Comparison of ENCODE assay signal across 26 cellular contexts in genomic region chr1:213287987-213288386, GRCh38.
DNase-seq lines count a peak whose midpoint lies in the region; ATAC-seq, FAIRE-seq and TF ChIP-seq lines count a peak whose summit lies in the region.
"Had no signal": no experiment of that assay in that cellular context is flagged by ENCODE, and none has a peak within 500 bp of the region (broad histone marks: within the 10 kb centered on the region; RNA-seq: fewer than 3 reads in every experiment).

No MANE protein-coding gene starts in this region.

- H3K18ac ChIP-seq in H1 (ENCODE audit: extremely low read depth, low read length) (no peak overlapping the region), trophoblast cell (ENCODE audit: low read length) (no peak overlapping the region)

- no peak for FAIRE-seq in H1 (lab: Jason Lieb, UNC)
- FAIRE-seq: D721Med, G401.6 had no signal

- H3K27me3 ChIP-seq in HCT116 (ENCODE audit: insufficient read depth, low read length) (no peaks in the 10 kb centered on the region), H1 (replicated peaks in 1 of 4; ENCODE audit: control insufficient read depth in 3 of 4, extremely low read depth in 1 of 4, insufficient read depth in 3 of 4, low read length in 3 of 4) (no peaks in the 10 kb centered on the region), trophoblast cell (ENCODE audit: insufficient read depth, low read length) (no peaks in the 10 kb centered on the region), GM23338 (ENCODE audit: insufficient read depth) (no peaks in the 10 kb centered on the region), sigmoid colon (no peaks in the 10 kb centered on the region)
- H3K27me3 ChIP-seq: SJCRH30 had no signal

- BruUV-seq in HCT116 (replicated peaks; lab: Mats Ljungman, UMichigan): no TSS peak

- H2BK120ac ChIP-seq in H1 (replicated peaks; ENCODE audit: low read depth, low read length) (no peak overlapping the region), trophoblast cell (ENCODE audit: insufficient read depth, low read length, poor library complexity) (no peak overlapping the region)

- H4K8ac ChIP-seq in H1 (ENCODE audit: extremely low read depth, insufficient read depth, low read length): no peak overlapping the region
- H4K8ac ChIP-seq in trophoblast cell (ENCODE audit: low read depth, low read length): no peak overlapping the region

- no peak for TF ChIP-seq POLR2A in HCT116 (IDR thresholded peaks at IDR 0.05; ENCODE audit: borderline replicate concordance, extremely low read depth, insufficient read depth, insufficient read length)
- no peak for TF ChIP-seq POLR2A in H1 (IDR thresholded peaks at IDR 0.05; ENCODE audit: control extremely low read depth in 1 of 2, low read depth in 2 of 2, low read length in 2 of 2)
- no peak for TF ChIP-seq POLR2A in sigmoid colon (IDR thresholded peaks at IDR 0.05)

- no peak overlapping the region for H3K27ac Mint-ChIP-seq in GM23338

- no peak overlapping the region for H3K56ac ChIP-seq in H1 (replicated peaks; ENCODE audit: insufficient read length, low read depth, low read length)

- H3K23ac ChIP-seq in H1 (ENCODE audit: insufficient read length): no peak overlapping the region
- no peak overlapping the region for H3K23ac ChIP-seq in trophoblast cell (ENCODE audit: low read length)

- H3K4me1 ChIP-seq in HCT116 (ENCODE audit: control insufficient read depth in 1 of 2, insufficient read depth in 2 of 2, low read length in 2 of 2) (no peaks in the 10 kb centered on the region), H1 (replicated peaks in 1 of 4; ENCODE audit: control insufficient read depth in 3 of 4, insufficient read depth in 4 of 4, low read length in 3 of 4) (peaks cover 0 to 5% (median 0%) of the 10 kb centered on the region in 4 experiments; a peak in 1 of 7 replicates), trophoblast cell (ENCODE audit: control insufficient read depth in 1 of 2, insufficient read depth in 2 of 2, low read length in 2 of 2) (no peaks in the 10 kb centered on the region), GM23338 (ENCODE audit: insufficient read depth) (peaks cover 10% of the 10 kb centered on the region), sigmoid colon (no peaks in the 10 kb centered on the region)
- H3K4me1 ChIP-seq: SJCRH30 had no signal

- H3K79me1 ChIP-seq in H1 (ENCODE audit: low read depth, low read length): no peaks in the 10 kb centered on the region
- no peaks in the 10 kb centered on the region for H3K79me1 ChIP-seq in trophoblast cell (ENCODE audit: low read length)

- no peaks in the 10 kb centered on the region for H3K9me2 ChIP-seq in HCT116 (ENCODE audit: insufficient read depth)
- H3K9me2 ChIP-seq in GM23338 (ENCODE audit: insufficient read depth): peaks cover 2% of the 10 kb centered on the region; the same call in 1 of the 2 replicates

- H2BK12ac ChIP-seq in H1 (ENCODE audit: low read depth, low read length) (no peak overlapping the region), trophoblast cell (ENCODE audit: low read length) (no peak overlapping the region)

- no peak overlapping the region for H3K9ac ChIP-seq in HCT116 (ENCODE audit: low read length)
- H3K9ac ChIP-seq in H1 (replicated peaks in 1 of 4; ENCODE audit: extremely low read depth in 1 of 4, low read depth in 3 of 4, low read length in 3 of 4): no peak overlapping the region
- H3K9ac ChIP-seq in trophoblast cell (ENCODE audit: low read length): no peak overlapping the region
- H3K9ac ChIP-seq: KMS-11 had no signal

- H3K23me2 ChIP-seq in H1 (ENCODE audit: low read depth, low read length): no peaks in the 10 kb centered on the region

- H2AK5ac ChIP-seq in H1 (ENCODE audit: low read depth, low read length): no peak overlapping the region
- H2AK5ac ChIP-seq in trophoblast cell (ENCODE audit: low read length): no peak overlapping the region

- no peak overlapping the region for H2AFZ ChIP-seq in HCT116 (ENCODE audit: low read depth, low read length, poor library complexity, severe bottlenecking)
- no peak overlapping the region for H2AFZ ChIP-seq in H1 (ENCODE audit: low read length)
- H2AFZ ChIP-seq in trophoblast cell (ENCODE audit: insufficient read depth, low read length, poor library complexity): no peak overlapping the region
- H2AFZ ChIP-seq in GM23338: no peak overlapping the region
- H2AFZ ChIP-seq: PC-9 had no signal

- no peak for ATAC-seq in HCT116
- ATAC-seq in GM23338: no peak
- ATAC-seq: Right ventricle myocardium inferior, SK-N-SH treated with all-trans-retinoic acid at 6 μM for 48 hours had no signal

- no peaks in the 10 kb centered on the region for H3F3A ChIP-seq in GM23338 (replicated peaks; ENCODE audit: low read depth)

- H4K5ac ChIP-seq in H1 (ENCODE audit: insufficient read length, low read depth, low read length): no peak overlapping the region

- H3K4ac ChIP-seq in H1 (replicated peaks; ENCODE audit: insufficient read length, low read depth, low read length) (no peak overlapping the region), trophoblast cell (ENCODE audit: low read depth, low read length) (no peak overlapping the region)

- no peak overlapping the region for H2BK20ac ChIP-seq in H1 (ENCODE audit: low read length)

- no peak overlapping the region for H3K4me3 Mint-ChIP-seq in GM23338

- peaks cover 13% of the 10 kb centered on the region for H3K4me1 Mint-ChIP-seq in GM23338

- POLR2A ChIA-PET in HCT116 (lab: Charles Lee) (no interaction called here), H1 (lab: Charles Lee; ENCODE audit: partially characterized antibody) (no interaction called here)

- WGBS in H1 (ENCODE audit: extremely low coverage in 1 of 2, insufficient coverage in 1 of 2, insufficient read length in 1 of 2, insufficient replicate concordance in 2 of 2, low coverage in 1 of 2, low lambda C conversion rate in 2 of 2, missing lambda C conversion rate in 1 of 2), 2 experiments: 87% methylated on average over 5 of the region's 5 CpGs; no CpG with 5 or more reads in 1 of the 2 experiments
- no CpG with 5 or more reads among the region's 5 CpGs for WGBS in trophoblast cell (ENCODE audit: extremely low coverage, insufficient coverage, insufficient read length)
- 79 to 88% methylated on average over 5 of the region's 5 CpGs for WGBS in sigmoid colon, 2 donors

- intact Hi-C loops in HCT116 (cut with micrococcal nuclease): no loop called here
- intact Hi-C loops in sigmoid colon (cut with DNase I): no loop called here

- TF ChIP-seq CTCF in HCT116 (IDR thresholded peaks at IDR 0.05 in 2 of 3, conservative IDR thresholded peaks at IDR 0.05 in 1 of 3; ENCODE audit: borderline replicate concordance in 1 of 3, insufficient read depth in 1 of 3, low read depth in 2 of 3, low read length in 2 of 3) (no peak), H1 (IDR thresholded peaks at IDR 0.05; ENCODE audit: control extremely low read depth in 1 of 3, insufficient read depth in 1 of 3, low read depth in 1 of 3, low read length in 3 of 3) (no peak), GM23338 (conservative IDR thresholded peaks at IDR 0.05; ENCODE audit: low read depth in 2 of 2) (no peak), sigmoid colon (IDR thresholded peaks at IDR 0.05) (no peak)

- H2BK5ac ChIP-seq in H1 (ENCODE audit: low read depth, low read length) (no peak overlapping the region), trophoblast cell (ENCODE audit: low read depth, low read length, poor library complexity) (no peak overlapping the region)

- H3K36me3 ChIP-seq in HCT116 (ENCODE audit: control insufficient read depth in 1 of 2, insufficient read depth in 2 of 2, low read length in 2 of 2) (no peaks in the 10 kb centered on the region), H1 (ENCODE audit: control insufficient read depth in 2 of 4, insufficient read depth in 4 of 4, low read length in 3 of 4) (no peaks in the 10 kb centered on the region), trophoblast cell (ENCODE audit: control insufficient read depth in 1 of 2, insufficient read depth in 2 of 2, low read length in 2 of 2) (no peaks in the 10 kb centered on the region), GM23338 (ENCODE audit: insufficient read depth) (no peaks in the 10 kb centered on the region), sigmoid colon (no peaks in the 10 kb centered on the region)
- H3K36me3 ChIP-seq: SJCRH30 had no signal

- H3K79me2 ChIP-seq in HCT116 (ENCODE audit: insufficient read depth, low read length): no peaks in the 10 kb centered on the region
- H3K79me2 ChIP-seq in H1 (ENCODE audit: control insufficient read depth in 1 of 2, insufficient read depth in 2 of 2, low read length in 2 of 2): no peaks in the 10 kb centered on the region
- no peaks in the 10 kb centered on the region for H3K79me2 ChIP-seq in trophoblast cell (ENCODE audit: control insufficient read depth, insufficient read depth, low read length, poor library complexity)
- no peaks in the 10 kb centered on the region for H3K79me2 ChIP-seq in GM23338 (replicated peaks; ENCODE audit: insufficient read depth)

- H4K91ac ChIP-seq in H1 (replicated peaks; ENCODE audit: insufficient read length, low read length): no peak overlapping the region
- no peak overlapping the region for H4K91ac ChIP-seq in trophoblast cell (ENCODE audit: low read depth, low read length)

- H4K20me1 ChIP-seq in HCT116 (ENCODE audit: insufficient read depth) (no peaks in the 10 kb centered on the region), H1 (replicated peaks in 1 of 2; ENCODE audit: control insufficient read depth in 1 of 2, insufficient read depth in 2 of 2, low read length in 2 of 2) (no peaks in the 10 kb centered on the region), GM23338 (replicated peaks; ENCODE audit: insufficient read depth) (no peaks in the 10 kb centered on the region)

- no peak for DNase-seq in HCT116 (ENCODE audit: low read depth, low spot score)
- DNase-seq in NCI-H510A treated with DMSO at 0.1 percent for 48 hours (lab: John Stamatoyannopoulos, UW): peak; percentile 36
- DNase-seq in H1 (ENCODE audit: low read depth in 1 of 2, low spot score in 2 of 2): no peak
- peak; percentile 68 to 90 for DNase-seq in trophoblast cell
- DNase-seq in AG20443 (ENCODE audit: low spot score): no peak
- no peak for DNase-seq in Ammon's horn (ENCODE audit: low spot score)
- no peak for DNase-seq in GM23338 (ENCODE audit: low spot score)
- DNase-seq in sigmoid colon: no peak
- DNase-seq: GOT3; HCEC 1CT; NCI-H1092; NCI-H1417 treated with DMSO at 0.1 percent for 48 hours; NCI-H1694 treated with DMSO at 0.1 percent for 48 hours; NCI-H2081; NCI-H2171; NCI-H345; NCI-H524 treated with DMSO at 0.1 percent for 48 hours; NCI-H82; NK-92 treated with Interleukin-12 subunit alpha and Interleukin-12 subunit beta, amount 100 ng/mL, for 24 hours; PC-9; SJCRH30 had no signal

- H3K4me2 ChIP-seq in HCT116 (ENCODE audit: low read length) (no peak overlapping the region), H1 (ENCODE audit: insufficient read depth in 1 of 2, low read depth in 2 of 2, low read length in 2 of 2) (no peak overlapping the region), trophoblast cell (ENCODE audit: low read length) (no peak overlapping the region), GM23338 (no peak overlapping the region)
- H3K4me2 ChIP-seq: KMS-11, PC-9 had no signal

- no peak overlapping the region for H3K4me3 ChIP-seq in HCT116 (replicated peaks in 1 of 2; ENCODE audit: low read depth in 1 of 2, low read length in 2 of 2)
- no peak overlapping the region for H3K4me3 ChIP-seq in H1 (ENCODE audit: extremely low read depth in 1 of 4, insufficient read depth in 2 of 4, low read depth in 3 of 4, low read length in 4 of 4)
- no peak overlapping the region for H3K4me3 ChIP-seq in trophoblast cell (ENCODE audit: low read depth, low read length)
- H3K4me3 ChIP-seq in GM23338: no peak overlapping the region
- no peak overlapping the region for H3K4me3 ChIP-seq in sigmoid colon
- H3K4me3 ChIP-seq: PC-9, SJCRH30 had no signal

- CTCF ChIA-PET in HCT116 (lab: Charles Lee): no interaction called here
- CTCF ChIA-PET in H1 (lab: Charles Lee; ENCODE audit: partially characterized antibody): interaction anchor here (0.6 to 1.8 kb wide), 3 partner anchors 10 to 13 kb away, joined by 3 to 4 read pairs (median 3); no protein-coding TSS in a partner anchor

- no peaks in the 10 kb centered on the region for H3K9me3 ChIP-seq in HCT116 (ENCODE audit: control insufficient read depth in 1 of 2, insufficient read depth in 1 of 2, low read depth in 1 of 2, low read length in 2 of 2)
- H3K9me3 ChIP-seq in H1 (ENCODE audit: insufficient read depth in 2 of 2, low read depth in 1 of 2, low read length in 1 of 2): no peaks in the 10 kb centered on the region
- no peaks in the 10 kb centered on the region for H3K9me3 ChIP-seq in trophoblast cell (ENCODE audit: insufficient read depth, low read depth, low read length)
- no peaks in the 10 kb centered on the region for H3K9me3 ChIP-seq in sigmoid colon
- H3K9me3 ChIP-seq: SJCRH30 had no signal

- H2BK15ac ChIP-seq in H1 (ENCODE audit: low read length): no peak overlapping the region

- H3K9me3 Mint-ChIP-seq in GM23338: no peaks in the 10 kb centered on the region

- H3K36me3 Mint-ChIP-seq in GM23338 (ENCODE audit: low read depth): peaks cover 4% of the 10 kb centered on the region; the same call in 2 of the 3 replicates

- H3K14ac ChIP-seq in H1 (ENCODE audit: insufficient read length) (no peak overlapping the region), trophoblast cell (ENCODE audit: low read length) (no peak overlapping the region)

- RAD21 ChIA-PET in HCT116 (lab: Charles Lee; ENCODE audit: low non-redundant PET in 1 of 2, low total read pairs in 2 of 2, uncharacterized antibody in 2 of 2, unreplicated experiment in 2 of 2): no interaction called here

- no peak for TF ChIP-seq EP300 in H1 (IDR thresholded peaks at IDR 0.05; ENCODE audit: borderline replicate concordance in 1 of 2, low read depth in 2 of 2, low read length in 2 of 2)
- TF ChIP-seq EP300 in sigmoid colon (IDR thresholded peaks at IDR 0.05): no peak

- no peak overlapping the region for H4K12ac ChIP-seq in trophoblast cell (ENCODE audit: low read depth, low read length)

- TF ChIP-seq RAD21 in HCT116 (IDR thresholded peaks at IDR 0.05; ENCODE audit: low read depth) (no peak), H1 (IDR thresholded peaks at IDR 0.05 in 1 of 2, conservative IDR thresholded peaks at IDR 0.05 in 1 of 2; ENCODE audit: low read depth in 2 of 2, low read length in 2 of 2) (no peak)

- H3K27me3 Mint-ChIP-seq in GM23338 (ENCODE audit: insufficient read depth, low read depth, poor library complexity): no peaks in the 10 kb centered on the region

- no peak overlapping the region for H3K27ac ChIP-seq in HCT116 (ENCODE audit: low read depth, low read length)
- H3K27ac ChIP-seq in H1 (ENCODE audit: low read depth, low read length): no peak overlapping the region
- H3K27ac ChIP-seq in trophoblast cell (ENCODE audit: low read depth, low read length): no peak overlapping the region
- no peak overlapping the region for H3K27ac ChIP-seq in GM23338 (ENCODE audit: low read depth)
- H3K27ac ChIP-seq in sigmoid colon: no peak overlapping the region
- H3K27ac ChIP-seq: KMS-11, PC-9, SJCRH30 had no signal

Comparison
In these comparisons a context has a peak if more than half of its experiments do, and no peak if none do; other contexts are left out.
1. DNase-seq: peak in NCI-H510A treated with DMSO at 0.1 percent for 48 hours (single experiment) and trophoblast cell (2 of 2); none in HCT116 (single experiment), H1 (0 of 2), AG20443 (single experiment), Ammon's horn (single experiment), GM23338 (single experiment) and sigmoid colon (single experiment).
2. Of the 16 proteins assayed by ChIP-seq in both H1 and HCT116: peak only in H1: none; only in HCT116: none; in both: CEBPB; in neither: 15.